In the genomic region with DNA sequence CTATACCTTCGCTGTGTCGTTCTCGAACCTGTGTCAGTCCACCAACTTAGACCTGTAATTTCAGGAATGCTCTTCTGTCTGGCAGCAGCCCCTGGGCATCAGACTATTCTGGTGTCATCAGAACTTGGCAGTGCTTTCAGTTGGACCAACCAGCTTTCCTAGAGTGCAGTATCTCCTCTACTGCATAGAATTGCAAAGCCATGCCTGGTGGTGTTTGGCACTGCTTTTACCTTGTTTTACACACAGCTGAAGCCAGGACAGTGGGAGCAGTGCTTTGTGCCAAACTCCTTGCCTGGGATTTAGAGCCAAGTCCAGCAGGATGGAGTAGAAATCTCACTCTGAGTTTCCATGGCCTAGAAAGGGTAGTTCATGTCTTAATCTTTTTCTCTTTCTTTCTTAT, we compare ENCODE assay signal across 1 cellular context.
TF ChIP-seq lines count a peak whose summit lies in the region.

No MANE protein-coding gene starts in this region.

TF ChIP-seq in GM12878, 131 proteins besides CTCF, POLR2A, EP300 and RAD21:
- TF ChIP-seq SRF (IDR thresholded peaks at IDR 0.05; ENCODE audit: low read depth in 2 of 2, low read length in 2 of 2): no peak
- TF ChIP-seq TCF12 (IDR thresholded peaks at IDR 0.05; ENCODE audit: low read depth, low read length): no peak
- no peak for TF ChIP-seq BCL11A (IDR thresholded peaks at IDR 0.05; ENCODE audit: low read depth, low read length)
- TF ChIP-seq YY1 (IDR thresholded peaks at IDR 0.05; ENCODE audit: low read depth, low read length): no peak
- TF ChIP-seq IKZF2 (IDR thresholded peaks at IDR 0.05): no peak
- TF ChIP-seq SPI1 (IDR thresholded peaks at IDR 0.05; ENCODE audit: borderline replicate concordance, insufficient read depth, low read depth, low read length): no peak
- TF ChIP-seq NR2C1 (IDR thresholded peaks at IDR 0.05): no peak
- no peak for TF ChIP-seq SMAD5 (IDR thresholded peaks at IDR 0.05; ENCODE audit: low read depth)
- TF ChIP-seq GABPA (IDR thresholded peaks at IDR 0.05; ENCODE audit: low read depth): no peak
